Comparison of ENCODE assay signal across 13 cellular contexts in the genomic region with DNA sequence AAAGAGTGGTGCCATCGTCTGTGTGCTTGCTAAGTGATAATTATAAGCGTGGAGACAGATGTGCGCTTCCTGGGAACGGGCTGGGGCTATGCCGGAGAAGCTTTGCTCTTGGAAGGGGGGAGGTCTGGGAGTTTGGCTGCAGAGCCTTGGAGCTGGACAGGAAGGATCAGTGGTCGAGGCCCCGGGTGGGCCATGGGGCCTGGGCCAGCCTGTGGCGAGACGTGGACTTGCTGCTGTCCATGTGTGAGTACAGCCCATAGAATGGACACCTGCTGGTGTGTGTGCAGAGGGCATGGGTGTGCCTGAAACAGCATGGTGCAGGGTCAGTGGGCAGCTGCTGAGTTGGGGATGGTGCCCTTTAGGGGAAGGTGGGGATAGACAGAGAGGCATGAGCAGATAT.
"Had no signal": no experiment of that assay in that cellular context is flagged by ENCODE, and none has a peak within 500 bp of the region (broad histone marks: within the 10 kb centered on the region; RNA-seq: fewer than 3 reads in every experiment).

No MANE protein-coding gene starts in this region.

- H3K36me3 Mint-ChIP-seq: memory B cell, natural killer cell had no signal

- ATAC-seq: activated CD4-positive, CD25-positive, alpha-beta regulatory T cell treated with anti-CD3 and anti-CD28 coated beads, Interleukin-2, amount 50 U/mL, for 24 hours; left ventricle myocardium superior; mucosa of descending colon; natural killer cell had no signal

- H3K4me1 Mint-ChIP-seq: memory B cell, natural killer cell had no signal

- H3K4me3 Mint-ChIP-seq: memory B cell, natural killer cell had no signal

- H3K27ac Mint-ChIP-seq: memory B cell, natural killer cell had no signal

- H3K9me3 Mint-ChIP-seq: memory B cell, natural killer cell had no signal

- DNase-seq: activated effector memory CD4-positive, alpha-beta T cell treated with Interleukin-2 at 50 U/mL for 16 hours; adrenal gland; foreskin melanocyte; left ventricle myocardium superior; mucosa of descending colon; natural killer cell; occipital lobe; stimulated activated CD4-positive, alpha-beta T cell treated with anti-CD3 and anti-CD28 coated beads, Interleukin-2, amount 100 ng/mL, for 48 hours; stimulated activated naive CD4-positive, alpha-beta T cell; T-helper 9 cell; transverse colon had no signal
